Comparison of ENCODE assay signal across 9 cellular contexts in the genomic region with DNA sequence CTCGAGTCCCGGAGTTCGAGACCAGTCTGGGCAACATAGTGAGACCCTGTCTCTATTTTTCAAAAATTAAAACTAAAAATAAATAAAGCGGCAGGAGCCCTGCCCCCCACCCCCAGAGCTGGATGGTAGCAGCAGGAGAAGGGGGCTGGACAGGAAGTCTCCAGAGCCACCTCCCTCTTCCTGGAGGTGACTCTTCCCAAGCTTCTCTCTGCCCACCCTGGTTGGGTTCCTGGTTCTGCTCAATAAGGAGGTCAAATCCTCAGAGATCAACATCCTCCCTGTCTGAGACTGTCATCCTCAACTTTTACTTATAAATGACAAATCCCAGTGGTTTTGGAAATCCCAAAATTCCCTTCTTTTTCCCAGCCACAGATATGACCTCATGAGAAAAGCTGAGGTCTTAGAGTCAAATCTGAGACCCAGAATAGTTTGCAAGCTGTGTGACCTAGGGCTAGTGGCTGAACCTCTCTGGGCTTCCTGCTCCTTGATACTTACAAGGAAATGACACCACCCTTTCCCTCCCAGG. TPM values are rescaled to one million over a fixed set of nuclear protein-coding genes. Genes with fewer than 3 reads are reported as not detected.
DNase-seq lines count a peak whose midpoint lies in the region; FAIRE-seq and TF ChIP-seq lines count a peak whose summit lies in the region.
"Had no signal": no experiment of that assay in that cellular context is flagged by ENCODE, and none has a peak within 500 bp of the region (broad histone marks: within the 10 kb centered on the region; RNA-seq: fewer than 3 reads in every experiment).

No MANE protein-coding gene starts in this region.

- H3K79me2 ChIP-seq in osteoblast (ENCODE audit: insufficient read depth, low read length): no peaks in the 10 kb centered on the region

- H3K36me3 ChIP-seq in CD8-positive, alpha-beta memory T cell (ENCODE audit: insufficient read depth, low read length): no peaks in the 10 kb centered on the region
- no peaks in the 10 kb centered on the region for H3K36me3 ChIP-seq in SJSA1
- no peaks in the 10 kb centered on the region for H3K36me3 ChIP-seq in osteoblast (ENCODE audit: insufficient read depth, low read length)
- H3K36me3 ChIP-seq: ovary had no signal

- peaks cover 61 to 80% (median 64%) of the 10 kb centered on the region in 3 donors for H3K4me1 Mint-ChIP-seq in CD8-positive, alpha-beta memory T cell

- no peaks in the 10 kb centered on the region for H3K9me3 Mint-ChIP-seq in CD8-positive, alpha-beta memory T cell

- H3K27ac ChIP-seq in CD8-positive, alpha-beta memory T cell (ENCODE audit: low read depth, low read length): no peak overlapping the region
- H3K27ac ChIP-seq in SJSA1 (peak overlapping the region; percentile 62), osteoblast (ENCODE audit: low read depth, low read length) (peak overlapping the region; percentile 86), substantia nigra (ENCODE audit: low read depth, low read length, poor library complexity, severe bottlenecking) (no peak overlapping the region)

- peak overlapping the region; percentile 29 to 81 (median 75) for H3K4me3 Mint-ChIP-seq in CD8-positive, alpha-beta memory T cell

- no peaks in the 10 kb centered on the region for H3K27me3 Mint-ChIP-seq in CD8-positive, alpha-beta memory T cell

- peak overlapping the region; percentile 91 for H3K4me2 ChIP-seq in osteoblast (ENCODE audit: insufficient read depth, low read length)

- peaks cover 0 to 4% (median 3%) of the 10 kb centered on the region in 3 donors for H3K36me3 Mint-ChIP-seq in CD8-positive, alpha-beta memory T cell

- FAIRE-seq in HTR-8/SVneo (lab: Jason Lieb, UNC): no peak

- H3K4me1 ChIP-seq in CD8-positive, alpha-beta memory T cell (ENCODE audit: insufficient read depth, low read length): peaks cover 55% of the 10 kb centered on the region
- H3K4me1 ChIP-seq in SJSA1 (replicated peaks) (peaks cover 33% of the 10 kb centered on the region), osteoblast (ENCODE audit: insufficient read depth, low read length) (peaks cover 34% of the 10 kb centered on the region)

- CTCF ChIA-PET in CD8-positive, alpha-beta memory T cell (lab: Charles Lee): interaction anchor here (0.7 to 3.3 kb wide), 5 partner anchors 10 to 183 kb away, joined by 3 to 26 read pairs (median 9); no protein-coding TSS in a partner anchor

- H2AFZ ChIP-seq in osteoblast (ENCODE audit: low read length): no peak overlapping the region

- no peak for TF ChIP-seq CTCF in fibroblast of the aortic adventitia (IDR thresholded peaks at IDR 0.05; ENCODE audit: insufficient read depth, low read length)
- TF ChIP-seq CTCF in osteoblast (IDR thresholded peaks at IDR 0.05; ENCODE audit: extremely low read depth, low read depth, low read length): no peak

- peak overlapping the region; percentile 77 to 98 (median 91) for H3K27ac Mint-ChIP-seq in CD8-positive, alpha-beta memory T cell

- no peak for DNase-seq in CD8-positive, alpha-beta memory T cell
- DNase-seq in SJSA1 (ENCODE audit: low read depth in 1 of 2, low spot score in 2 of 2): peak in 1 of 2 experiments; percentile 20
- DNase-seq in fibroblast of the aortic adventitia (ENCODE audit: low read depth): no peak
- DNase-seq in osteoblast (ENCODE audit: insufficient read length, low spot score, missing footprints): no peak
- no peak for DNase-seq in hippocampal formation (lab: John Stamatoyannopoulos, UW)
- no peak for DNase-seq in substantia nigra (lab: John Stamatoyannopoulos, UW)
- no peak for DNase-seq in HTR-8/SVneo (ENCODE audit: insufficient read length, low spot score)
- DNase-seq in stimulated activated CD4-positive, alpha-beta T cell treated with anti-CD3 and anti-CD28 coated beads, Interleukin-12 subunit alpha, Interleukin-12 subunit beta, amount 100 ng/mL, for 4 hours: no peak

- H3K4me3 ChIP-seq in CD8-positive, alpha-beta memory T cell (ENCODE audit: low read length): no peak overlapping the region
- H3K4me3 ChIP-seq in SJSA1 (peak overlapping the region; percentile 34), fibroblast of the aortic adventitia (ENCODE audit: low read depth, low read length) (peak overlapping the region; percentile 78), osteoblast (ENCODE audit: insufficient read depth, low read length) (peak overlapping the region; percentile 70)

- H4K20me1 ChIP-seq in osteoblast (ENCODE audit: insufficient read depth, low read length): no peaks in the 10 kb centered on the region

- no peaks in the 10 kb centered on the region for H3K9me3 ChIP-seq in CD8-positive, alpha-beta memory T cell (ENCODE audit: low read length)
- H3K9me3 ChIP-seq in SJSA1 (replicated peaks) (no peaks in the 10 kb centered on the region), osteoblast (ENCODE audit: low read depth, low read length) (no peaks in the 10 kb centered on the region)
- H3K9me3 ChIP-seq: ovary had no signal

- POLR2A ChIA-PET in CD8-positive, alpha-beta memory T cell (lab: Charles Lee): interaction anchor here (0.7 to 1.7 kb wide), 7 partner anchors 10 to 65 kb away, joined by 3 to 9 read pairs (median 4); a partner anchor contains a TSS

- H3K27me3 ChIP-seq in CD8-positive, alpha-beta memory T cell (ENCODE audit: insufficient read depth, low read length, poor library complexity, severe bottlenecking): no peaks in the 10 kb centered on the region
- H3K27me3 ChIP-seq in SJSA1 (replicated peaks): no peaks in the 10 kb centered on the region
- H3K27me3 ChIP-seq in osteoblast (ENCODE audit: insufficient read depth, low read length): no peaks in the 10 kb centered on the region
- H3K27me3 ChIP-seq: ovary had no signal

RNA-seq across cellular contexts. Expression of a gene that starts 1.0 kb away (rescaled TPM):
- 1 to 10 TPM; 3.6 to 4.3 TPM for total RNA-seq in CD8-positive, alpha-beta memory T cell
- 1.8 TPM for polyA plus RNA-seq in CD8-positive, alpha-beta memory T cell
- 3.4 and 4.7 TPM in 2 replicates for total RNA-seq in SJSA1 (2014; rRNA removed; shearing (Covaris generic))
- total RNA-seq in fibroblast of the aortic adventitia (ENCODE audit: low replicate concordance) (4.2 and 4.6 TPM in 2 replicates), osteoblast (11.9 and 18.3 TPM in 2 replicates)

RNA-seq across cellular contexts. Expression of a gene that starts 25.2 kb away (rescaled TPM):
- total RNA-seq in CD8-positive, alpha-beta memory T cell: under 1 TPM; 0.24 to 0.62 TPM
- 0.59 TPM for polyA plus RNA-seq in CD8-positive, alpha-beta memory T cell
- not detected in 2 replicates for total RNA-seq in SJSA1 (2014; rRNA removed; shearing (Covaris generic))
- total RNA-seq in fibroblast of the aortic adventitia (ENCODE audit: low replicate concordance) (0.41 TPM in 1 of 2 replicates, not detected in the other), osteoblast (not detected in 2 replicates)

RNA-seq across cellular contexts. Expression of a gene that starts 37.3 kb away (rescaled TPM):
- total RNA-seq in CD8-positive, alpha-beta memory T cell: 100 to 1,000 TPM; 238 to 243 TPM
- 459 TPM for polyA plus RNA-seq in CD8-positive, alpha-beta memory T cell
- not detected in 2 replicates for total RNA-seq in SJSA1 (2014; rRNA removed; shearing (Covaris generic))
- total RNA-seq in fibroblast of the aortic adventitia (ENCODE audit: low replicate concordance): under 0.01 TPM in 1 of 2 replicates, not detected in the other
- 0.59 TPM in 1 of 2 replicates, not detected in the other for total RNA-seq in osteoblast

RNA-seq across cellular contexts. Expression of a gene that starts 57.0 kb away (rescaled TPM):
- 100 to 1,000 TPM; 433 to 452 TPM for total RNA-seq in CD8-positive, alpha-beta memory T cell
- 1,206 TPM for polyA plus RNA-seq in CD8-positive, alpha-beta memory T cell
- total RNA-seq in SJSA1 (2014; rRNA removed; shearing (Covaris generic)): 2.0 and 2.1 TPM in 2 replicates
- total RNA-seq in fibroblast of the aortic adventitia (ENCODE audit: low replicate concordance) (5.6 and 14.4 TPM in 2 replicates), osteoblast (13.6 and 14.5 TPM in 2 replicates)

Comparison
In these comparisons a context has a peak if more than half of its experiments do, and no peak if none do; other contexts are left out.
1. H3K27ac ChIP-seq: peak in SJSA1 (single experiment) and osteoblast (single experiment); none in CD8-positive, alpha-beta memory T cell (single experiment) and substantia nigra (single experiment).
2. RNA of a gene that starts 37.3 kb away (total RNA-seq): 238 to 243 TPM in CD8-positive, alpha-beta memory T cell; not detected in SJSA1, under 0.01 TPM in fibroblast of the aortic adventitia and 0.59 TPM in osteoblast; every median in the first group is over 100 times any median in the second.